ENCODE assay signal across 8 cellular contexts in the genomic region with DNA sequence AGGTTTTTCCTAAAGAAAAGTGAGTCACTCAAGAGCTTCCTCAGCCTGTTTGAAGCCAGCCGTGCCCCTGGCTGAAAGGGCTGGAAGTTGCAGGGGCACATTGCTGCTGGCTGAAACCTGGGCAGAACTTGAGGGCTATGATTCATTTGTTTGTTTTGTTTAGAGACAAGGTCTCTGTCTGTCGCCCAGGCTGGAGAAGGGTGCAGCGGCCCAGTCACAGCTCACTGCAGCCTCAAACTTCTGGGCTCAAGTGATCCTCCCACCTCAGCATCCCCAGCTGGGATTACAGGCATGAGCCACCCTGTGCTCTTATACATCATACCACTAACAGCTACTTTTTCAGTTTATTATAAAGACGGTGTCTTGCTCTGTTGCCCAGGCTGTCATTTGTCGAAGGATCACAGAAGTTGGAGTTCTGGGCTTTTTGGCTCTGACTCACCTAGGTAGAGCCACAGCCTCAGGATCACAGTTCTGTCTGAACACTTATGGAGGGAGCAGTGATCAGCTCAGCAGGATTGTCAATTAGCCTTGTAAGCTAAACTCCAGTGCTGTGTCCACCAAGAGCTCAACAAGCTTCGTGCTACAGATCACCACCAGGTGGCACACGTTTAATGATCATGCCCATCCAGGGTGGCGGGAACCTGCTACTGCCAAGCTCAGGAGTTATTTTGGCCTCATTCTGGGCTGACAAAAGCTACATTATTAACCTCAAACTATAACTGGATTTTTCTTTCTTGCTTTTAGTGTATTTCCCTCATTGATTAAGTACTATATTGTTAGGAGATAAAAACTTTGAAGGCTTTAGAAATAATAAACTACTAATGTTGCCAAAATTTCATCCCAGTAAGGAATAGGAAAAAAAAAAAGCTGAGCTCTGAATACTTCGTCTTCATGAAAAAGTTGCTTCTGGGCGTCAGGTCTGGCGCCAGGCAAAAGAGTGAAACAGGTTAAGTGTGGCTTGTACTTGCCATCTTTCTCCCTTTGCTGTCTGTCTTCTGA. TPM values are rescaled to one million over a fixed set of nuclear protein-coding genes. Genes with fewer than 3 reads are reported as not detected.
DNase-seq lines count a peak whose midpoint lies in the region; ATAC-seq and TF ChIP-seq lines count a peak whose summit lies in the region.

No MANE protein-coding gene starts in this region.

- no peaks in the 10 kb centered on the region for H3F3A ChIP-seq in SU-DHL-6 (ENCODE audit: insufficient read depth)

- H4K8ac ChIP-seq in H9 (replicated peaks; ENCODE audit: insufficient read length, low read depth, low read length): no peak overlapping the region

- H3K9me3 ChIP-seq in H9 (ENCODE audit: control insufficient read depth, low read depth, low read length): no peaks in the 10 kb centered on the region
- H3K9me3 ChIP-seq in SU-DHL-6 (ENCODE audit: insufficient read depth, low read length): no peaks in the 10 kb centered on the region
- no peaks in the 10 kb centered on the region for H3K9me3 ChIP-seq in heart right ventricle

- no peak overlapping the region for H2BK20ac ChIP-seq in H9 (ENCODE audit: low read depth, low read length, poor library complexity, severe bottlenecking)

- H3K36me3 Mint-ChIP-seq in H9 (ENCODE audit: insufficient read depth in 1 of 3, low read depth in 3 of 3): no peaks in the 10 kb centered on the region

- H3K27me3 ChIP-seq in H9 (ENCODE audit: insufficient read depth, low read length) (no peaks in the 10 kb centered on the region), SU-DHL-6 (ENCODE audit: low read length) (no peaks in the 10 kb centered on the region), heart right ventricle (no peaks in the 10 kb centered on the region)

- peaks cover 26 to 33% of the 10 kb centered on the region in 2 experiments for H3K4me1 Mint-ChIP-seq in H9

- no peaks in the 10 kb centered on the region for H3K79me2 ChIP-seq in H9 (ENCODE audit: insufficient read depth, low read length)
- H3K79me2 ChIP-seq in SU-DHL-6 (ENCODE audit: insufficient read depth, low read length): no peaks in the 10 kb centered on the region

- H2AFZ ChIP-seq in H9 (ENCODE audit: low read length) (no peak overlapping the region), SU-DHL-6 (ENCODE audit: low read depth, low read length, severe bottlenecking) (peak overlapping the region; percentile 7)

- ATAC-seq in heart right ventricle (peak in 7 of 8 donors; percentile 51 to 80 (median 71)), HG02840 (IDR thresholded peaks at IDR 0.05; ENCODE audit: low FRiP score, unreplicated experiment) (no peak)

- no peak overlapping the region for H4K5ac ChIP-seq in H9 (ENCODE audit: insufficient read length, low read depth, low read length)

- H3K36me3 ChIP-seq in SU-DHL-6 (ENCODE audit: low read length) (no peaks in the 10 kb centered on the region), heart right ventricle (no peaks in the 10 kb centered on the region)

- H3K9ac ChIP-seq in H9 (ENCODE audit: extremely low read depth, insufficient read length, low read length): no peak overlapping the region
- no peak overlapping the region for H3K9ac ChIP-seq in SU-DHL-6 (ENCODE audit: low read length)

- H2BK12ac ChIP-seq in H9 (ENCODE audit: insufficient read length, low read depth, low read length): no peak overlapping the region

- H2AK5ac ChIP-seq in H9 (ENCODE audit: insufficient read length, low read length): no peak overlapping the region

- H3K27me3 Mint-ChIP-seq in H9 (ENCODE audit: low read depth): no peaks in the 10 kb centered on the region

- H3K4me2 ChIP-seq in H9 (ENCODE audit: insufficient read depth, insufficient read length, low read length): no peak overlapping the region
- H3K4me2 ChIP-seq in SU-DHL-6 (ENCODE audit: low read depth, low read length, poor library complexity, severe bottlenecking): no peak overlapping the region

- H3K4me3 Mint-ChIP-seq in H9: no peak overlapping the region

- H2BK120ac ChIP-seq in H9 (ENCODE audit: low read depth, low read length, poor library complexity, severe bottlenecking): no peak overlapping the region

- H3K23ac ChIP-seq in H9 (ENCODE audit: insufficient read length, low read depth, low read length): no peak overlapping the region

- H3K27ac ChIP-seq in H9 (ENCODE audit: insufficient read length, low read depth, low read length): no peak overlapping the region
- H3K27ac ChIP-seq in SU-DHL-6 (ENCODE audit: low read depth, low read length): no peak overlapping the region
- H3K27ac ChIP-seq in heart right ventricle: no peak overlapping the region

- WGBS in H9 (ENCODE audit: extremely low coverage, insufficient read length, low lambda C conversion rate): no CpG with 5 or more reads among the region's 11 CpGs
- 64 to 68% methylated on average over 11 of the region's 11 CpGs for WGBS in heart right ventricle, 2 donors

- H3T11ph ChIP-seq in H9 (ENCODE audit: low read length): no peak overlapping the region

- intact Hi-C loops in heart right ventricle (cut with DNase I): loop anchor here in 8 of 10 donors (2.0 to 10.0 kb wide), 5 partner anchors 280 to 287 kb away; no protein-coding TSS in a partner anchor

- no peaks in the 10 kb centered on the region for H3K9me2 ChIP-seq in SU-DHL-6 (replicated peaks; ENCODE audit: insufficient read depth, low read length)

- no peaks in the 10 kb centered on the region for H4K20me1 ChIP-seq in H9 (ENCODE audit: control insufficient read depth, insufficient read depth, insufficient read length)
- H4K20me1 ChIP-seq in SU-DHL-6 (ENCODE audit: low read depth, low read length): no peaks in the 10 kb centered on the region

- H3K79me1 ChIP-seq in H9 (ENCODE audit: insufficient read depth, low read depth, low read length, poor library complexity, severe bottlenecking): no peaks in the 10 kb centered on the region

- H3K4me1 ChIP-seq in H9 (ENCODE audit: insufficient read depth, low read length): peaks cover 5% of the 10 kb centered on the region
- peaks cover 0 to 4% (median 0%) of the 10 kb centered on the region in 9 donors for H3K4me1 ChIP-seq in heart right ventricle

- no peak overlapping the region for H3K18ac ChIP-seq in H9 (ENCODE audit: insufficient read length, low read depth, low read length)

- H2BK5ac ChIP-seq in H9 (ENCODE audit: insufficient read length, low read length): no peak overlapping the region

- H3K27ac Mint-ChIP-seq in H9: peak overlapping the region in 1 of 3 experiments; percentile 39; a peak in 1 of 7 replicates

- DNase-seq in DMS153 treated with DMSO at 0.1 percent for 48 hours (lab: John Stamatoyannopoulos, UW; ENCODE audit: unreplicated experiment) (peak; percentile 74), H9 (peak; percentile 84), NCI-H1105 treated with DMSO at 0.1 percent for 48 hours (lab: John Stamatoyannopoulos, UW) (peak; percentile 57), heart right ventricle (peak; percentile 25 to 63), retinal pigment epithelial cell (ENCODE audit: low read depth) (peak; percentile 31)
- peak; percentile 27 for DNase-seq in activated naive CD8-positive, alpha-beta T cell treated with anti-CD3 and anti-CD28 coated beads, Interleukin-2, amount 50 U/mL, for 16 hours (ENCODE audit: low read depth, low spot score)

- H3K14ac ChIP-seq in H9 (ENCODE audit: insufficient read depth, low read length): no peak overlapping the region

- no peak overlapping the region for H4K91ac ChIP-seq in H9 (ENCODE audit: insufficient read length, low read depth, low read length)

- no peak overlapping the region for H3K4me3 ChIP-seq in SU-DHL-6 (ENCODE audit: insufficient read depth, low read length, poor library complexity, severe bottlenecking)
- no peak overlapping the region for H3K4me3 ChIP-seq in heart right ventricle
- no peak overlapping the region for H3K4me3 ChIP-seq in retinal pigment epithelial cell (ENCODE audit: low read length)

- no peak overlapping the region for H2BK15ac ChIP-seq in H9 (ENCODE audit: low read depth, low read length)

- H3K23me2 ChIP-seq in H9 (ENCODE audit: insufficient read length, low read depth, low read length, poor library complexity, severe bottlenecking): no peaks in the 10 kb centered on the region

- no peak overlapping the region for H3K4ac ChIP-seq in H9 (ENCODE audit: low read depth, low read length)

- peak; percentile 86 for TF ChIP-seq CTCF in H9 (conservative IDR thresholded peaks at IDR 0.05)
- TF ChIP-seq CTCF in SU-DHL-6 (IDR thresholded peaks at IDR 0.05; ENCODE audit: insufficient read depth, low read length, poor library complexity, severe bottlenecking): peak; percentile 77
- peak; percentile 36 to 77 (median 66) for TF ChIP-seq CTCF in heart right ventricle (IDR thresholded peaks at IDR 0.05)
- peak; percentile 85 for TF ChIP-seq CTCF in retinal pigment epithelial cell (conservative IDR thresholded peaks at IDR 0.05; ENCODE audit: low read depth, low read length)

- H3K9me3 Mint-ChIP-seq in H9: no peaks in the 10 kb centered on the region; a peak in 1 of 5 replicates

- H3K56ac ChIP-seq in H9 (ENCODE audit: insufficient read length, low read depth, low read length): no peak overlapping the region

RNA-seq across cellular contexts. Expression of gene ARHGEF33, which starts 57.9 kb away (rescaled TPM):
- total RNA-seq in H9 (2021): 0.64 and 0.92 TPM in 2 replicates
- total RNA-seq in heart right ventricle: under 1 TPM; 0.06 to 0.99 (median 0.48) TPM
- under 1 TPM; 0.09 to 0.15 TPM for polyA plus RNA-seq in heart right ventricle

Comparison
In these comparisons a context has a peak if more than half of its experiments do, and no peak if none do; other contexts are left out.
1. DNase-seq: peak in every context shown above with its lines; median percentile 84 in H9; 74 in DMS153 treated with DMSO at 0.1 percent for 48 hours; 57 in NCI-H1105 treated with DMSO at 0.1 percent for 48 hours; 44 in heart right ventricle; 31 in retinal pigment epithelial cell; 27 in activated naive CD8-positive, alpha-beta T cell treated with anti-CD3 and anti-CD28 coated beads, Interleukin-2, amount 50 U/mL, for 16 hours.